ENCODE assay signal across 8 cellular contexts in genomic region chr22:40345271-40345670, GRCh38. TPM values are rescaled to one million over a fixed set of nuclear protein-coding genes. Genes with fewer than 3 reads are reported as not detected.
DNase-seq lines count a peak whose midpoint lies in the region; ATAC-seq and TF ChIP-seq lines count a peak whose summit lies in the region.

No MANE protein-coding gene starts in this region.

- no peak for TF ChIP-seq POLR2A in erythroblast (IDR thresholded peaks at IDR 0.05; ENCODE audit: low read length)

- H3K27ac ChIP-seq in neutrophil = peak overlapping the region; percentile 84

- TF ChIP-seq CTCF in GM12875 (IDR thresholded peaks at IDR 0.05; ENCODE audit: borderline replicate concordance, insufficient read depth, low read depth, low read length) (no peak), neutrophil (IDR thresholded peaks at IDR 0.05) (no peak)

- peak overlapping the region; percentile 96 for H3K27ac Mint-ChIP-seq in central memory CD8-positive, alpha-beta T cell (ENCODE audit: low read depth)

- no peaks in the 10 kb centered on the region for H3K9me3 Mint-ChIP-seq in central memory CD8-positive, alpha-beta T cell

- peaks cover 37% of the 10 kb centered on the region for H3K4me1 Mint-ChIP-seq in central memory CD8-positive, alpha-beta T cell

- DNase-seq in RPMI7951 (ENCODE audit: low read depth) = peak; percentile 56
- no peak for DNase-seq in central memory CD8-positive, alpha-beta T cell (ENCODE audit: low spot score in 2 of 2)
- no peak for DNase-seq in NCI-H1417 treated with DMSO at 0.1 percent for 48 hours (lab: John Stamatoyannopoulos, UW)
- no peak for DNase-seq in erythroblast (lab: John Stamatoyannopoulos, UW)
- no peak for DNase-seq in NCI-H2196 (lab: John Stamatoyannopoulos, UW; ENCODE audit: unreplicated experiment)

- no peaks in the 10 kb centered on the region for H3K36me3 ChIP-seq in neutrophil

- H3K4me3 ChIP-seq in GM12875 (ENCODE audit: low read depth, low read length) = peak overlapping the region; percentile 5
- peak overlapping the region; percentile 73 to 79 for H3K4me3 ChIP-seq in neutrophil (ENCODE audit: low read depth in 1 of 2, low read length in 1 of 2)

- H3K9me3 ChIP-seq in neutrophil = no peaks in the 10 kb centered on the region

- H3K4me3 Mint-ChIP-seq in central memory CD8-positive, alpha-beta T cell = peak overlapping the region; percentile 92

- no peaks in the 10 kb centered on the region for H3K27me3 Mint-ChIP-seq in central memory CD8-positive, alpha-beta T cell

- no peak for ATAC-seq in central memory CD8-positive, alpha-beta T cell (replicated peaks; ENCODE audit: extremely low read depth, poor library complexity, severe bottlenecking)
- no peak for ATAC-seq in GM18519 (IDR thresholded peaks at IDR 0.05; ENCODE audit: low FRiP score, unreplicated experiment)

- peaks cover 20% of the 10 kb centered on the region for H3K36me3 Mint-ChIP-seq in central memory CD8-positive, alpha-beta T cell (ENCODE audit: insufficient read depth)

- H3K4me1 ChIP-seq in neutrophil (ENCODE audit: control insufficient read depth in 1 of 2, insufficient read depth in 1 of 2, low read depth in 1 of 2, low read length in 1 of 2) = peaks cover 30 to 32% of the 10 kb centered on the region in 2 experiments

- no peaks in the 10 kb centered on the region for H3K27me3 ChIP-seq in neutrophil

RNA-seq across cellular contexts. Expression of gene ADSL, which starts 1.0 kb away (rescaled TPM):
- 129 and 169 TPM in 2 replicates for total RNA-seq in RPMI7951 (2014; rRNA removed; shearing (Covaris generic))

RNA-seq across cellular contexts. Expression of gene SGSM3, which starts 25.1 kb away (rescaled TPM):
- 28.8 and 29.8 TPM in 2 replicates for total RNA-seq in RPMI7951 (2014; rRNA removed; shearing (Covaris generic))
